Comparison of ENCODE assay signal across 21 cellular contexts in the genomic region with DNA sequence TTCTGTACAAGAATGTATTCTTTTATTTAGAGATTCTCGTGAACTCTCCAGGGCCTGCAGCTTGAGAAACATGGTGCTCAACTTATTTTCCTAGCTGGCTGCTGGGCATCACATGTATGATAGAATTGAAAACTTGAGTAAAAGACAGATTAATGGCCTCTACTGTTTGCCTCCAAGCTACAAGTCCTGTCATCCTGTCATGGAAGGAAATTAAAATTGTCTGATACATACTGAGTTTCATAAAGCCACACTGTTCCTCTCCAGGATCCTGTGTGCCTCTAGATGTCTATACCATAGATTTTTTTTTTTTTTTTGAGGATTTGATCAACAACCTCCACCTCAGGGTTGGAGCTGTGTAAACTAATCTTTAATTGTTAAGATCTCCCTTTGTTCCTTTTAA.
A peak's percentile ranks its signal among the peaks of the same experiment; 100 is the strongest.
DNase-seq lines count a peak whose midpoint lies in the region; ATAC-seq and TF ChIP-seq lines count a peak whose summit lies in the region.
"Had no signal": no experiment of that assay in that cellular context is flagged by ENCODE, and none has a peak within 500 bp of the region (broad histone marks: within the 10 kb centered on the region; RNA-seq: fewer than 3 reads in every experiment).

No MANE protein-coding gene starts in this region.

- H3K9ac ChIP-seq in SK-N-MC (ENCODE audit: insufficient read length), result no peak overlapping the region
- H3K9ac ChIP-seq: BLaER1 had no signal

- H3K4me1 Mint-ChIP-seq in nephron, result no peaks in the 10 kb centered on the region
- H3K4me1 Mint-ChIP-seq: CD4-positive, alpha-beta memory T cell; CD4-positive, CD25-positive, alpha-beta regulatory T cell; CD8-positive, alpha-beta memory T cell had no signal

- H3K27me3 Mint-ChIP-seq in nephron (ENCODE audit: low read depth), result peaks cover 7% of the 10 kb centered on the region

- no peak overlapping the region for H3K4me3 Mint-ChIP-seq in nephron
- H3K4me3 Mint-ChIP-seq: CD14-positive monocyte; CD4-positive, alpha-beta memory T cell; CD4-positive, CD25-positive, alpha-beta regulatory T cell; CD8-positive, alpha-beta memory T cell had no signal

- H3K36me3 Mint-ChIP-seq in nephron (ENCODE audit: low read depth), result no peaks in the 10 kb centered on the region
- H3K36me3 Mint-ChIP-seq: CD4-positive, alpha-beta memory T cell; CD4-positive, CD25-positive, alpha-beta regulatory T cell; CD8-positive, alpha-beta memory T cell had no signal

- H3K9me3 Mint-ChIP-seq in nephron, result peaks cover 3% of the 10 kb centered on the region

- no peaks in the 10 kb centered on the region for H3K9me3 ChIP-seq in SK-N-MC (ENCODE audit: low read depth, low read length)
- H3K9me3 ChIP-seq: BE2C, BLaER1 had no signal

- peak overlapping the region; percentile 28; the same call in 1 of the 2 replicates for H3K27ac ChIP-seq in SK-N-MC
- H3K27ac ChIP-seq: BLaER1 had no signal

- no peak for ATAC-seq in GM18520 (IDR thresholded peaks at IDR 0.05; ENCODE audit: unreplicated experiment)

- H3K4me3 ChIP-seq in SK-N-MC, result no peak overlapping the region
- H3K4me3 ChIP-seq: BLaER1 had no signal

- no peak for TF ChIP-seq CTCF in nephron (IDR thresholded peaks at IDR 0.05; ENCODE audit: unreplicated experiment in 3 of 3)

- no peaks in the 10 kb centered on the region for H3K36me3 ChIP-seq in SK-N-MC (ENCODE audit: insufficient read depth, low read length)
- H3K36me3 ChIP-seq: BE2C, BLaER1 had no signal

- DNase-seq in SK-N-MC (ENCODE audit: low read depth, low spot score) (no peak), NCI-H128 (lab: John Stamatoyannopoulos, UW; ENCODE audit: unreplicated experiment) (no peak), EL (no peak)
- DNase-seq: 8988T; ACHN; BE2C; C1 segment of cervical spinal cord; CD4-positive, alpha-beta memory T cell; CD4-positive, CD25-positive, alpha-beta regulatory T cell; CD8-positive, alpha-beta memory T cell; COR-L47; DMS 273 treated with DMSO at 0.1 percent for 48 hours; DMS153; DMS53; DMS79; DND-41; GF-D8 had no signal

- H3K27ac Mint-ChIP-seq in nephron, result peak overlapping the region in 2 of 3 experiments; percentile 37 to 44
- H3K27ac Mint-ChIP-seq: CD4-positive, alpha-beta memory T cell; CD4-positive, CD25-positive, alpha-beta regulatory T cell; CD8-positive, alpha-beta memory T cell had no signal
